ENCODE assay signal across 18 cellular contexts in genomic region chrX:133412665-133413064, GRCh38. TPM values are rescaled to one million over a fixed set of nuclear protein-coding genes. Genes with fewer than 3 reads are reported as not detected.
DNase-seq lines count a peak whose midpoint lies in the region; ATAC-seq, FAIRE-seq and TF ChIP-seq lines count a peak whose summit lies in the region.
"Had no signal": no experiment of that assay in that cellular context is flagged by ENCODE, and none has a peak within 500 bp of the region (broad histone marks: within the 10 kb centered on the region; RNA-seq: fewer than 3 reads in every experiment).

No MANE protein-coding gene starts in this region.

- no peak overlapping the region for H2AK5ac ChIP-seq in H1 (ENCODE audit: low read depth, low read length)

- peaks cover 2% of the 10 kb centered on the region; the same call in 1 of the 2 replicates for H3K27me3 Mint-ChIP-seq in HFFc6 (ENCODE audit: insufficient read depth)

- H3K4ac ChIP-seq in H1 (replicated peaks; ENCODE audit: insufficient read length, low read depth, low read length), result no peak overlapping the region

- H3K27me3 ChIP-seq in HAP-1 (ENCODE audit: low read depth) (no peaks in the 10 kb centered on the region), H1 (replicated peaks in 1 of 4; ENCODE audit: control insufficient read depth in 3 of 4, extremely low read depth in 1 of 4, insufficient read depth in 3 of 4, low read length in 3 of 4) (no peaks in the 10 kb centered on the region), lower lobe of right lung (ENCODE audit: low read depth) (no peaks in the 10 kb centered on the region), sigmoid colon (peaks cover 0 to 4% (median 0%) of the 10 kb centered on the region in 3 donors)

- H4K5ac ChIP-seq in H1 (ENCODE audit: insufficient read length, low read depth, low read length), result no peak overlapping the region

- 46% methylated on average over 5 of the region's 5 CpGs; no CpG with 5 or more reads in 1 of the 2 experiments for WGBS in H1 (ENCODE audit: extremely low coverage in 1 of 2, insufficient coverage in 1 of 2, insufficient read length in 1 of 2, insufficient replicate concordance in 2 of 2, low coverage in 1 of 2, low lambda C conversion rate in 2 of 2, missing lambda C conversion rate in 1 of 2), 2 experiments
- 82 to 90% methylated on average over 5 of the region's 5 CpGs for WGBS in sigmoid colon, 2 donors

- H3K23ac ChIP-seq in H1 (ENCODE audit: insufficient read length), result no peak overlapping the region

- in situ Hi-C loops in HAP-1 (cut with MboI; ENCODE audit: low sequenced_read_pairs), result no loop called here

- H3K23me2 ChIP-seq in H1 (ENCODE audit: low read depth, low read length), result peaks cover 7% of the 10 kb centered on the region; the same call in 1 of the 2 replicates

- H3K18ac ChIP-seq in H1 (ENCODE audit: extremely low read depth, low read length), result no peak overlapping the region

- H3K9me3 ChIP-seq in HAP-1, result no peaks in the 10 kb centered on the region
- H3K9me3 ChIP-seq in H1 (ENCODE audit: insufficient read depth in 2 of 2, low read depth in 1 of 2, low read length in 1 of 2), result no peaks in the 10 kb centered on the region
- H3K9me3 ChIP-seq in lower lobe of right lung, result no peaks in the 10 kb centered on the region
- H3K9me3 ChIP-seq in sigmoid colon, result no peaks in the 10 kb centered on the region

- peak overlapping the region; percentile 26 for H3K14ac ChIP-seq in H1 (ENCODE audit: insufficient read length)

- H3K36me3 ChIP-seq in HAP-1 (replicated peaks) (peaks cover 46% of the 10 kb centered on the region), H1 (ENCODE audit: control insufficient read depth in 2 of 4, insufficient read depth in 4 of 4, low read length in 3 of 4) (peaks cover 2 to 34% (median 11%) of the 10 kb centered on the region in 4 experiments; a peak in 7 of 8 replicates), lower lobe of right lung (no peaks in the 10 kb centered on the region), sigmoid colon (no peaks in the 10 kb centered on the region)

- no peak overlapping the region for H4K8ac ChIP-seq in H1 (ENCODE audit: extremely low read depth, insufficient read depth, low read length)

- no peak overlapping the region for H3K4me3 Mint-ChIP-seq in HFFc6
- H3K4me3 Mint-ChIP-seq: activated B cell treated with CpG ODN at 0.5 μM for 24 hours had no signal

- intact Hi-C loops in lower lobe of right lung (cut with DNase I), result no loop called here
- intact Hi-C loops in sigmoid colon (cut with DNase I), result loop anchor here (5.0 kb wide), 1 partner anchor 80 kb away; no protein-coding TSS in a partner anchor

- TF ChIP-seq POLR2A in H1 (IDR thresholded peaks at IDR 0.05; ENCODE audit: control extremely low read depth in 1 of 2, low read depth in 2 of 2, low read length in 2 of 2) (no peak), sigmoid colon (IDR thresholded peaks at IDR 0.05) (no peak)

- H2AFZ ChIP-seq in H1 (ENCODE audit: low read length), result no peak overlapping the region
- H2AFZ ChIP-seq: parathyroid adenoma had no signal

- no peak overlapping the region for H4K91ac ChIP-seq in H1 (replicated peaks; ENCODE audit: insufficient read length, low read length)

- H3K79me1 ChIP-seq in H1 (ENCODE audit: low read depth, low read length), result peaks cover 7% of the 10 kb centered on the region; the same call in 1 of the 2 replicates

- H3K4me1 ChIP-seq in HAP-1 (peaks cover 46% of the 10 kb centered on the region), H1 (replicated peaks in 1 of 4; ENCODE audit: control insufficient read depth in 3 of 4, insufficient read depth in 4 of 4, low read length in 3 of 4) (peaks cover 0 to 15% (median 5%) of the 10 kb centered on the region in 4 experiments; a peak in 4 of 7 replicates), lower lobe of right lung (no peaks in the 10 kb centered on the region), sigmoid colon (peaks cover 0 to 18% (median 9%) of the 10 kb centered on the region in 4 donors)
- H3K4me1 ChIP-seq: parathyroid adenoma had no signal

- H2BK20ac ChIP-seq in H1 (ENCODE audit: low read length), result no peak overlapping the region

- no peak for TF ChIP-seq RAD21 in H1 (IDR thresholded peaks at IDR 0.05 in 1 of 2, conservative IDR thresholded peaks at IDR 0.05 in 1 of 2; ENCODE audit: low read depth in 2 of 2, low read length in 2 of 2)

- TF ChIP-seq CTCF in H1 (IDR thresholded peaks at IDR 0.05; ENCODE audit: control extremely low read depth in 1 of 3, insufficient read depth in 1 of 3, low read depth in 1 of 3, low read length in 3 of 3) (no peak), lower lobe of right lung (IDR thresholded peaks at IDR 0.05) (no peak), sigmoid colon (IDR thresholded peaks at IDR 0.05) (no peak), HFFc6 (IDR thresholded peaks at IDR 0.05) (no peak), foreskin fibroblast (IDR thresholded peaks at IDR 0.05; ENCODE audit: low read depth, low read length) (no peak)

- peaks cover 17 to 27% of the 10 kb centered on the region in 2 experiments for H4K20me1 ChIP-seq in H1 (replicated peaks in 1 of 2; ENCODE audit: control insufficient read depth in 1 of 2, insufficient read depth in 2 of 2, low read length in 2 of 2)

- TF ChIP-seq EP300 in H1 (IDR thresholded peaks at IDR 0.05; ENCODE audit: borderline replicate concordance in 1 of 2, low read depth in 2 of 2, low read length in 2 of 2) (no peak), sigmoid colon (IDR thresholded peaks at IDR 0.05) (no peak)

- peak; percentile 55 for FAIRE-seq in H1 (lab: Jason Lieb, UNC)
- FAIRE-seq: GM12891, RCC 7860 had no signal

- H2BK120ac ChIP-seq in H1 (replicated peaks; ENCODE audit: low read depth, low read length), result no peak overlapping the region

- no peak overlapping the region for H3K56ac ChIP-seq in H1 (replicated peaks; ENCODE audit: insufficient read length, low read depth, low read length)

- CTCF ChIA-PET in H1 (lab: Charles Lee; ENCODE audit: partially characterized antibody), result interaction anchor here (1.3 to 1.6 kb wide), 3 partner anchors 15 to 257 kb away, joined by 3 to 5 read pairs (median 4); no protein-coding TSS in a partner anchor

- ATAC-seq in lower lobe of right lung, result no peak
- ATAC-seq: HCT116; stimulated activated naive CD8-positive, alpha-beta T cell treated with anti-CD3 and anti-CD28 coated beads, Interleukin-15, Interleukin-2, amounts not matched to agents 100 U/mL and 50 U/mL, for 24 hours had no signal

- H3K27ac ChIP-seq in H1 (ENCODE audit: low read depth, low read length) (no peak overlapping the region), lower lobe of right lung (no peak overlapping the region), sigmoid colon (peak overlapping the region; percentile 85 to 89 (median 87))
- H3K27ac ChIP-seq: parathyroid adenoma had no signal

- peaks cover 38 to 74% of the 10 kb centered on the region in 2 experiments for H3K79me2 ChIP-seq in H1 (ENCODE audit: control insufficient read depth in 1 of 2, insufficient read depth in 2 of 2, low read length in 2 of 2)
- H3K79me2 ChIP-seq: parathyroid adenoma had no signal

- no peaks in the 10 kb centered on the region for H3K36me3 Mint-ChIP-seq in HFFc6 (ENCODE audit: low read depth)

- H3K4me3 ChIP-seq in HAP-1 (peak overlapping the region; percentile 87), H1 (ENCODE audit: extremely low read depth in 1 of 4, insufficient read depth in 2 of 4, low read depth in 3 of 4, low read length in 4 of 4) (peak overlapping the region; percentile 72 to 97 (median 86); a peak in 7 of 8 replicates), lower lobe of right lung (peak overlapping the region; percentile 62), sigmoid colon (peak overlapping the region; percentile 68 to 77 (median 72)), foreskin fibroblast (ENCODE audit: low read depth in 1 of 2, low read length in 2 of 2) (no peak overlapping the region)

- no peak overlapping the region for H2BK12ac ChIP-seq in H1 (ENCODE audit: low read depth, low read length)

- no peak for DNase-seq in HAP-1 (ENCODE audit: low spot score in 2 of 2)
- no peak for DNase-seq in H1 (ENCODE audit: low read depth in 1 of 2, low spot score in 2 of 2)
- DNase-seq in lower lobe of right lung, result no peak
- DNase-seq in sigmoid colon, result no peak
- DNase-seq in stimulated activated CD4-positive, alpha-beta T cell treated with anti-CD3 and anti-CD28 coated beads, Interleukin-12 subunit alpha, Interleukin-12 subunit beta, amount 100 ng/mL, for 4 hours, result no peak
- no peak for DNase-seq in HFFc6
- no peak for DNase-seq in retina
- DNase-seq in foreskin fibroblast, result no peak
- DNase-seq: activated B cell treated with CpG ODN at 0.5 μM for 24 hours; activated CD8-positive, alpha-beta memory T cell treated with anti-CD3 and anti-CD28 coated beads for 24 hours; COR-L47; dermis blood vessel endothelial cell; NCI-H69; stimulated activated naive CD8-positive, alpha-beta T cell treated with anti-CD3 and anti-CD28 coated beads, Interleukin-15, Interleukin-2, amounts not matched to agents 100 U/mL and 50 U/mL, for 24 hours had no signal

- H3K4me1 Mint-ChIP-seq in HFFc6 (ENCODE audit: low read depth), result no peaks in the 10 kb centered on the region

- no peak overlapping the region for H2BK15ac ChIP-seq in H1 (ENCODE audit: low read length)

- peak overlapping the region; percentile 71 to 75 for H3K4me2 ChIP-seq in H1 (ENCODE audit: insufficient read depth in 1 of 2, low read depth in 2 of 2, low read length in 2 of 2)

- H3K9ac ChIP-seq in H1 (replicated peaks in 1 of 4; ENCODE audit: extremely low read depth in 1 of 4, low read depth in 3 of 4, low read length in 3 of 4), result no peak overlapping the region; a peak in 1 of 7 replicates
- H3K9ac ChIP-seq: parathyroid adenoma had no signal

- H3K27ac Mint-ChIP-seq in HFFc6, result no peak overlapping the region
- H3K27ac Mint-ChIP-seq: activated B cell treated with CpG ODN at 0.5 μM for 24 hours had no signal

- H2BK5ac ChIP-seq in H1 (ENCODE audit: low read depth, low read length), result no peak overlapping the region

- POLR2A ChIA-PET in H1 (lab: Charles Lee; ENCODE audit: partially characterized antibody), result interaction anchor here (0.8 to 1.4 kb wide), 8 partner anchors 14 to 256 kb away, joined by 3 to 4 read pairs (median 4); no protein-coding TSS in a partner anchor

- H3K9me3 Mint-ChIP-seq in HFFc6, result no peaks in the 10 kb centered on the region
- H3K9me3 Mint-ChIP-seq: activated B cell treated with CpG ODN at 0.5 μM for 24 hours had no signal

RNA-seq across cellular contexts. Expression of gene GPC4, which starts 2.6 kb away (rescaled TPM):
- 225 and 230 TPM in 2 replicates for total RNA-seq in H1 (2021; fragmentation: NEBNext Ultra II Directional; extraction: Animal tissue kit (Norgen Biotek cat#: 25700))
- polyA plus RNA-seq in H1 (2011; rRNA removed) (46.8 and 52.0 TPM in 2 replicates), sigmoid colon (1 to 10 TPM; 1.2 to 9.4 (median 2.3) TPM)
- 48.3 TPM for polyA plus RNA-seq in H1 (2011; cell fraction: cytosol; rRNA removed)
- 47.3 TPM for polyA plus RNA-seq in H1 (2011; cell fraction: nucleus; rRNA removed)
- polyA plus RNA-seq in H1 (2012, experiment 1 of 2), result 125 to 163 TPM (median 149 TPM) in 4 replicates
- 62.4 TPM for polyA plus RNA-seq in H1 (2012, experiment 2 of 2)
- 226 TPM for polyA plus RNA-seq in H1 (2013, experiment 1 of 2)
- 230 TPM for polyA plus RNA-seq in H1 (2013, experiment 2 of 2)
- polyA minus RNA-seq in H1 (2011; rRNA and poly(A)+ RNA removed), result 72.3 and 79.2 TPM in 2 replicates
- polyA minus RNA-seq in H1 (2011; cell fraction: cytosol; rRNA and poly(A)+ RNA removed), result 82.6 TPM
- 53.9 TPM for polyA minus RNA-seq in H1 (2011; cell fraction: nucleus; rRNA and poly(A)+ RNA removed)
- total RNA-seq in lower lobe of right lung (41.9 TPM), sigmoid colon (10 to 100 TPM; 25.3 to 45.7 (median 28.1) TPM)
- total RNA-seq in HFFc6 (2021; fragmentation: NEBNext Ultra II Directional; extraction: Animal tissue kit (Norgen Biotek cat#: 25700)), result not detected

Comparison
In these comparisons a context has a peak if more than half of its experiments do, and no peak if none do; other contexts are left out.
1. H3K4me3 ChIP-seq: peak in HAP-1 (single experiment), H1 (4 of 4), lower lobe of right lung (single experiment) and sigmoid colon (4 of 4); none in foreskin fibroblast (0 of 2).
2. H3K27ac ChIP-seq: peak in sigmoid colon (4 of 4); none in H1 (single experiment) and lower lobe of right lung (single experiment).
3. RNA of gene GPC4, which starts 2.6 kb away (total RNA-seq): 225 to 230 TPM in H1, 41.9 TPM in lower lobe of right lung (single experiment) and 25.3 to 45.7 TPM in sigmoid colon; not detected in HFFc6; every median in the first group is over 10 times any median in the second.